ENCODE assay signal across 19 cellular contexts in genomic region chr14:62692490-62693106, GRCh38.
DNase-seq lines count a peak whose midpoint lies in the region; ATAC-seq and TF ChIP-seq lines count a peak whose summit lies in the region.
"Had no signal": no experiment of that assay in that cellular context is flagged by ENCODE, and none has a peak within 500 bp of the region (broad histone marks: within the 10 kb centered on the region; RNA-seq: fewer than 3 reads in every experiment).

No MANE protein-coding gene starts in this region.

- CTCF ChIA-PET in HEK293T (lab: Yijun Ruan, JAX), result no interaction called here

- H3K4me3 ChIP-seq in astrocyte of the cerebellum (ENCODE audit: low read depth, low read length) (no peak overlapping the region), gastroesophageal sphincter (no peak overlapping the region), skin epidermis (no peak overlapping the region), WERI-Rb-1 (ENCODE audit: low read depth, low read length) (no peak overlapping the region)
- H3K4me3 ChIP-seq: heart left ventricle, left ventricle myocardium inferior, ovary had no signal

- no peaks in the 10 kb centered on the region for H3K27me3 Mint-ChIP-seq in HFFc6 (ENCODE audit: insufficient read depth)
- H3K27me3 Mint-ChIP-seq: activated naive CD8-positive, alpha-beta T cell treated with anti-CD3 and anti-CD28 coated beads for 36 hours; CD4-positive, alpha-beta T cell; IgD-negative memory B cell had no signal

- TF ChIP-seq EP300 in gastroesophageal sphincter (IDR thresholded peaks at IDR 0.05), result no peak

- H3K4me3 Mint-ChIP-seq in HFFc6, result no peak overlapping the region; the same call in 1 of the 2 replicates
- H3K4me3 Mint-ChIP-seq: activated naive CD8-positive, alpha-beta T cell treated with anti-CD3 and anti-CD28 coated beads for 36 hours; CD4-positive, alpha-beta T cell; IgD-negative memory B cell had no signal

- H3K9me3 ChIP-seq in gastroesophageal sphincter (no peaks in the 10 kb centered on the region), WERI-Rb-1 (ENCODE audit: severe bottlenecking) (peaks cover 3% of the 10 kb centered on the region)
- H3K9me3 ChIP-seq: ovary had no signal

- H3K36me3 ChIP-seq in gastroesophageal sphincter, result no peaks in the 10 kb centered on the region
- no peaks in the 10 kb centered on the region for H3K36me3 ChIP-seq in WERI-Rb-1
- H3K36me3 ChIP-seq: heart left ventricle, left ventricle myocardium inferior, ovary had no signal

- DNase-seq in HFFc6 (no peak), astrocyte of the cerebellum (ENCODE audit: low read depth) (peak; percentile 13), WERI-Rb-1 (no peak), HEK293T (ENCODE audit: extremely low spot score) (no peak)
- DNase-seq: activated CD4-positive, CD25-positive, alpha-beta regulatory T cell treated with anti-CD3 and anti-CD28 coated beads, Interleukin-2, amount 50 U/mL, for 72 hours; activated naive CD8-positive, alpha-beta T cell treated with anti-CD3 and anti-CD28 coated beads for 36 hours; CD4-positive, alpha-beta T cell; GDM1; heart left ventricle; left ventricle myocardium inferior; NK-92 treated with Interleukin-12 subunit alpha and Interleukin-12 subunit beta, amount 100 ng/mL, for 24 hours; stimulated activated CD4-positive, alpha-beta T cell treated with anti-CD3 and anti-CD28 coated beads, Interleukin-4, amount 100 ng/mL, for 24 hours; stimulated activated naive CD4-positive, alpha-beta T cell had no signal

- TF ChIP-seq POLR2A in gastroesophageal sphincter (IDR thresholded peaks at IDR 0.05), result no peak

- H3K9me3 Mint-ChIP-seq in HFFc6, result peaks cover 25% of the 10 kb centered on the region

- POLR2A ChIA-PET in HEK293T (lab: Yijun Ruan, JAX), result no interaction called here

- H3K4me1 ChIP-seq in gastroesophageal sphincter, result peaks cover 0 to 16% (median 0%) of the 10 kb centered on the region in 3 donors
- H3K4me1 ChIP-seq: heart left ventricle, left ventricle myocardium inferior had no signal

- no peaks in the 10 kb centered on the region for H3K36me3 Mint-ChIP-seq in HFFc6 (ENCODE audit: low read depth)
- H3K36me3 Mint-ChIP-seq: activated naive CD8-positive, alpha-beta T cell treated with anti-CD3 and anti-CD28 coated beads for 36 hours had no signal

- in situ Hi-C loops in astrocyte of the cerebellum (cut with HindIII; ENCODE audit: low sequenced_read_pairs), result no loop called here

- H3K27me3 ChIP-seq in gastroesophageal sphincter (no peaks in the 10 kb centered on the region), WERI-Rb-1 (ENCODE audit: insufficient read depth, low read depth, severe bottlenecking) (no peaks in the 10 kb centered on the region)
- H3K27me3 ChIP-seq: heart left ventricle, ovary had no signal

- ATAC-seq in gastroesophageal sphincter (no peak), GM18517 (IDR thresholded peaks at IDR 0.05; ENCODE audit: unreplicated experiment) (no peak), HG03460 (IDR thresholded peaks at IDR 0.05; ENCODE audit: unreplicated experiment) (no peak)

- no peaks in the 10 kb centered on the region for H3K4me1 Mint-ChIP-seq in HFFc6 (ENCODE audit: low read depth)
- H3K4me1 Mint-ChIP-seq: activated naive CD8-positive, alpha-beta T cell treated with anti-CD3 and anti-CD28 coated beads for 36 hours; IgD-negative memory B cell had no signal

- H3K27ac ChIP-seq in gastroesophageal sphincter (peak overlapping the region; percentile 54 to 64 (median 58)), skin epidermis (peak overlapping the region in 18 of 21 experiments; percentile 19 to 87 (median 69)), WERI-Rb-1 (no peak overlapping the region)
- H3K27ac ChIP-seq: heart left ventricle, left ventricle myocardium inferior, ovary had no signal

- peak overlapping the region; percentile 18; the same call in 1 of the 2 replicates for H3K27ac Mint-ChIP-seq in HFFc6
- H3K27ac Mint-ChIP-seq: activated naive CD8-positive, alpha-beta T cell treated with anti-CD3 and anti-CD28 coated beads for 36 hours; CD4-positive, alpha-beta T cell; IgD-negative memory B cell had no signal

- 84 to 100% methylated on average over 2 of the region's 2 CpGs for WGBS in gastroesophageal sphincter (ENCODE audit: low coverage in 1 of 2), 2 donors

- TF ChIP-seq CTCF in HFFc6 (IDR thresholded peaks at IDR 0.05) (no peak), astrocyte of the cerebellum (IDR thresholded peaks at IDR 0.05; ENCODE audit: low read depth, low read length, missing control alignments) (no peak), gastroesophageal sphincter (IDR thresholded peaks at IDR 0.05) (no peak), WERI-Rb-1 (IDR thresholded peaks at IDR 0.05; ENCODE audit: low read depth, low read length) (no peak)

TF ChIP-seq in HEK293T, 16 proteins besides CTCF, POLR2A, EP300 and RAD21:
- no peak for TF ChIP-seq LEF1 (IDR thresholded peaks at IDR 0.05; ENCODE audit: borderline replicate concordance)
- TF ChIP-seq FOXA1 (IDR thresholded peaks at IDR 0.05), result no peak
- no peak for TF ChIP-seq BHLHE40 (IDR thresholded peaks at IDR 0.05; ENCODE audit: borderline replicate concordance)
- no peak for TF ChIP-seq TARDBP (IDR thresholded peaks at IDR 0.05)
- TF ChIP-seq CTBP1 (IDR thresholded peaks at IDR 0.05; ENCODE audit: borderline replicate concordance), result no peak
- TF ChIP-seq, protein P1, sequence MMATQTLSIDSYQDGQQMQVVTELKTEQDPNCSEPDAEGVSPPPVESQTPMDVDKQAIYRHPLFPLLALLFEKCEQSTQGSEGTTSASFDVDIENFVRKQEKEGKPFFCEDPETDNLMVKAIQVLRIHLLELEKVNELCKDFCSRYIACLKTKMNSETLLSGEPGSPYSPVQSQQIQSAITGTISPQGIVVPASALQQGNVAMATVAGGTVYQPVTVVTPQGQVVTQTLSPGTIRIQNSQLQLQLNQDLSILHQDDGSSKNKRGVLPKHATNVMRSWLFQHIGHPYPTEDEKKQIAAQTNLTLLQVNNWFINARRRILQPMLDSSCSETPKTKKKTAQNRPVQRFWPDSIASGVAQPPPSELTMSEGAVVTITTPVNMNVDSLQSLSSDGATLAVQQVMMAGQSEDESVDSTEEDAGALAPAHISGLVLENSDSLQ (IDR thresholded peaks at IDR 0.05), result no peak
- TF ChIP-seq FOXK2 (IDR thresholded peaks at IDR 0.05), result no peak
- no peak for TF ChIP-seq SUZ12 (IDR thresholded peaks at IDR 0.05)
- TF ChIP-seq L3MBTL2 (conservative IDR thresholded peaks at IDR 0.05), result no peak
- TF ChIP-seq FOXM1 (IDR thresholded peaks at IDR 0.05; ENCODE audit: borderline replicate concordance), result no peak
- TF ChIP-seq ELF4 (IDR thresholded peaks at IDR 0.05), result no peak
